In genomic region chr11:86978756-86979608, GRCh38 we compare ENCODE assay signal across 1 cellular context.
TF ChIP-seq lines count a peak whose summit lies in the region.

No MANE protein-coding gene starts in this region.

TF ChIP-seq in WTC11, 78 proteins besides CTCF, POLR2A, EP300 and RAD21 (continued from another document):
- TF ChIP-seq, protein P1, sequence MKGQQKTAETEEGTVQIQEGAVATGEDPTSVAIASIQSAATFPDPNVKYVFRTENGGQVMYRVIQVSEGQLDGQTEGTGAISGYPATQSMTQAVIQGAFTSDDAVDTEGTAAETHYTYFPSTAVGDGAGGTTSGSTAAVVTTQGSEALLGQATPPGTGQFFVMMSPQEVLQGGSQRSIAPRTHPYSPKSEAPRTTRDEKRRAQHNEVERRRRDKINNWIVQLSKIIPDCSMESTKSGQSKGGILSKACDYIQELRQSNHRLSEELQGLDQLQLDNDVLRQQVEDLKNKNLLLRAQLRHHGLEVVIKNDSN (CRISPR knock-in tag; IDR thresholded peaks at IDR 0.05), result no peak
- TF ChIP-seq GABPB1 (CRISPR knock-in tag; IDR thresholded peaks at IDR 0.05) (no peak), PRRX2 (CRISPR knock-in tag; IDR thresholded peaks at IDR 0.05) (no peak), SOX15 (CRISPR knock-in tag; IDR thresholded peaks at IDR 0.05) (no peak), CREM (CRISPR knock-in tag; IDR thresholded peaks at IDR 0.05) (no peak), ERG (CRISPR knock-in tag; IDR thresholded peaks at IDR 0.05) (no peak), GRHL2 (CRISPR knock-in tag; IDR thresholded peaks at IDR 0.05; ENCODE audit: insufficient replicate concordance, severe bottlenecking) (no peak), NFYB (CRISPR knock-in tag; conservative IDR thresholded peaks at IDR 0.05; ENCODE audit: low read depth) (no peak), FOXK1 (CRISPR knock-in tag; IDR thresholded peaks at IDR 0.05) (no peak)
- TF ChIP-seq, protein P2, sequence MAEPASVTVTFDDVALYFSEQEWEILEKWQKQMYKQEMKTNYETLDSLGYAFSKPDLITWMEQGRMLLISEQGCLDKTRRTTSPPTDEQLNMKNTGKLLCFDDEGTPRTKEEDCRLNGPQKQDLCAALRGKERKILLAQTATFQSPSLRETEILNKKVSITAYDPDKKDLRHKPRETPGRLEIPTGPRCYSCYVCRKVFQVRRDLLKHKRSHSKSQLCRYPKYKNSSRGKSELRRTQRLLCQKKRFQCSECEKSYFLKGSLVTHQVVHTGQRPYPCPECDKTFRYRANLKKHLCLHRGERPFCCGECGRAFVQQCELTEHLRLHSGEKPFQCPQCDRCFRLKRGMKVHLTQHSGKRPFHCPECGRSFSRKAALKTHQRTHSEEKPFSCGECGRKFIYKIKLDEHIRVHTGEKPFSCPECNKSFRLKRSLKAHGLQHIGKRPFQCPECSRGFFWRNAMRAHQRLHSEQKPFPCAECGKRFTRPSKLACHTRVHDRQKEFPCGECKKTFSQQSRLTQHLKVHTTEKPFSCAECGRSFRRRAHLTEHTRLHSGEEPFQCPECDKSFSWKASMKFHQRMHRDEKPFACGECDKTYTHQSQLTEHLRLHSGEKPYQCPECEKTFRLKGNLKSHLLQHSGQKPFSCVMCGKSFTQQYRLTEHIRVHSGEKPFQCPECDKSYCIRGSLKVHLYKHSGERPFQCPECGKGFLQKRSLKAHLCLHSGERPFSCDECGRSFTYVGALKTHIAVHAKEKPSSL (CRISPR knock-in tag; conservative IDR thresholded peaks at IDR 0.05), result no peak
